7 cellular contexts compared by ENCODE assay signal in genomic region chr19:10105241-10106099, GRCh38. TPM values are rescaled to one million over a fixed set of nuclear protein-coding genes. Genes with fewer than 3 reads are reported as not detected.
DNase-seq lines count a peak whose midpoint lies in the region; ATAC-seq and TF ChIP-seq lines count a peak whose summit lies in the region.

No MANE protein-coding gene starts in this region.

- peak overlapping the region; percentile 91 for H3K4me3 ChIP-seq in LNCaP clone FGC (ENCODE audit: low read depth, low read length)

- no peak for TF ChIP-seq CTCF in LNCaP clone FGC (IDR thresholded peaks at IDR 0.05; ENCODE audit: control insufficient read depth, extremely low read depth, insufficient read depth)
- TF ChIP-seq CTCF in mesothelial cell of epicardium (IDR thresholded peaks at IDR 0.05; ENCODE audit: unreplicated experiment) = no peak

- H3K27ac Mint-ChIP-seq in activated T-helper 17 cell treated with anti-CD3 and anti-CD28 coated beads, Interleukin-2, amount 50 U/mL, for 72 hours = peak overlapping the region; percentile 97
- H3K27ac Mint-ChIP-seq in mesothelial cell of epicardium = peak overlapping the region; percentile 95
- H3K27ac Mint-ChIP-seq in stimulated activated naive B cell treated with anti-CD40 and anti-IgM and Interleukin-4, amounts not matched to agents 10 μg/mL and 1 μg/mL and 100 μg/mL, for 72 hours = peak overlapping the region; percentile 99

- H3K4me3 Mint-ChIP-seq in activated T-helper 17 cell treated with anti-CD3 and anti-CD28 coated beads, Interleukin-2, amount 50 U/mL, for 72 hours = peak overlapping the region; percentile 99
- peak overlapping the region; percentile 85 for H3K4me3 Mint-ChIP-seq in mesothelial cell of epicardium
- peak overlapping the region; percentile 85 to 89 for H3K4me3 Mint-ChIP-seq in stimulated activated naive B cell treated with anti-CD40 and anti-IgM and Interleukin-4, amounts not matched to agents 10 μg/mL and 1 μg/mL and 100 μg/mL, for 72 hours

- H3K36me3 Mint-ChIP-seq in activated T-helper 17 cell treated with anti-CD3 and anti-CD28 coated beads, Interleukin-2, amount 50 U/mL, for 72 hours (ENCODE audit: low read depth) = peaks cover 77% of the 10 kb centered on the region
- H3K36me3 Mint-ChIP-seq in mesothelial cell of epicardium = peaks cover 13% of the 10 kb centered on the region
- H3K36me3 Mint-ChIP-seq in stimulated activated naive B cell treated with anti-CD40 and anti-IgM and Interleukin-4, amounts not matched to agents 10 μg/mL and 1 μg/mL and 100 μg/mL, for 72 hours = peaks cover 38 to 40% of the 10 kb centered on the region in 2 donors

- ATAC-seq in GM21737 (IDR thresholded peaks at IDR 0.05; ENCODE audit: unreplicated experiment) = peak; percentile 23
- peak; percentile 54 for ATAC-seq in activated T-helper 17 cell treated with anti-CD3 and anti-CD28 coated beads, Interleukin-2, amount 50 U/mL, for 72 hours (replicated peaks)
- peak; percentile 40 to 44 for ATAC-seq in stimulated activated naive B cell treated with anti-CD40 and anti-IgM and Interleukin-4, amounts not matched to agents 10 μg/mL and 1 μg/mL and 100 μg/mL, for 72 hours (replicated peaks)
- ATAC-seq in GM18858 (IDR thresholded peaks at IDR 0.05; ENCODE audit: unreplicated experiment) = no peak

- H3K4me1 Mint-ChIP-seq in activated T-helper 17 cell treated with anti-CD3 and anti-CD28 coated beads, Interleukin-2, amount 50 U/mL, for 72 hours = peaks cover 40% of the 10 kb centered on the region
- peaks cover 15% of the 10 kb centered on the region for H3K4me1 Mint-ChIP-seq in mesothelial cell of epicardium
- H3K4me1 Mint-ChIP-seq in stimulated activated naive B cell treated with anti-CD40 and anti-IgM and Interleukin-4, amounts not matched to agents 10 μg/mL and 1 μg/mL and 100 μg/mL, for 72 hours = peaks cover 48 to 77% of the 10 kb centered on the region in 2 donors

- H3K9me3 Mint-ChIP-seq in activated T-helper 17 cell treated with anti-CD3 and anti-CD28 coated beads, Interleukin-2, amount 50 U/mL, for 72 hours = no peaks in the 10 kb centered on the region
- H3K9me3 Mint-ChIP-seq in mesothelial cell of epicardium = no peaks in the 10 kb centered on the region
- no peaks in the 10 kb centered on the region for H3K9me3 Mint-ChIP-seq in stimulated activated naive B cell treated with anti-CD40 and anti-IgM and Interleukin-4, amounts not matched to agents 10 μg/mL and 1 μg/mL and 100 μg/mL, for 72 hours

- no peaks in the 10 kb centered on the region for H3K27me3 Mint-ChIP-seq in activated T-helper 17 cell treated with anti-CD3 and anti-CD28 coated beads, Interleukin-2, amount 50 U/mL, for 72 hours
- peaks cover 1% of the 10 kb centered on the region for H3K27me3 Mint-ChIP-seq in mesothelial cell of epicardium (ENCODE audit: low read depth)
- H3K27me3 Mint-ChIP-seq in stimulated activated naive B cell treated with anti-CD40 and anti-IgM and Interleukin-4, amounts not matched to agents 10 μg/mL and 1 μg/mL and 100 μg/mL, for 72 hours = no peaks in the 10 kb centered on the region

- DNase-seq in LNCaP clone FGC (ENCODE audit: low read depth) (no peak), mesothelial cell of epicardium (ENCODE audit: low spot score in 2 of 2, unreplicated experiment in 2 of 2) (no peak), NCI-H146 treated with DMSO at 0.1 percent for 48 hours (lab: John Stamatoyannopoulos, UW; ENCODE audit: unreplicated experiment) (no peak)
- DNase-seq in stimulated activated naive B cell treated with anti-CD40 and anti-IgM and Interleukin-4, amounts not matched to agents 10 μg/mL and 1 μg/mL and 100 μg/mL, for 72 hours = peak; percentile 87

RNA-seq across cellular contexts. Expression of gene PPAN, which starts 0.7 kb away (rescaled TPM):
- 100 to 1,000 TPM; 205 to 372 TPM for total RNA-seq in activated T-helper 17 cell treated with anti-CD3 and anti-CD28 coated beads, Interleukin-2, amount 50 U/mL, for 72 hours
- 53.2 to 64.2 TPM (median 62.1 TPM) in 3 replicates for total RNA-seq in mesothelial cell of epicardium

RNA-seq across cellular contexts. Expression of gene ANGPTL6, which starts 3.0 kb away (rescaled TPM):
- 10 to 100 TPM in 1 of 2 donors, 1 to 10 TPM in 1; 5.7 to 47.0 TPM for total RNA-seq in activated T-helper 17 cell treated with anti-CD3 and anti-CD28 coated beads, Interleukin-2, amount 50 U/mL, for 72 hours
- 0.85 to 1.6 TPM (median 0.97 TPM) in 3 replicates for total RNA-seq in mesothelial cell of epicardium

RNA-seq across cellular contexts. Expression of gene P2RY11, which starts 6.0 kb away (rescaled TPM):
- 100 to 1,000 TPM; 114 to 237 TPM for total RNA-seq in activated T-helper 17 cell treated with anti-CD3 and anti-CD28 coated beads, Interleukin-2, amount 50 U/mL, for 72 hours
- 30.8 to 33.6 TPM (median 31.2 TPM) in 3 replicates for total RNA-seq in mesothelial cell of epicardium

RNA-seq across cellular contexts. Expression of gene EIF3G, which starts 14.2 kb away (rescaled TPM):
- total RNA-seq in activated T-helper 17 cell treated with anti-CD3 and anti-CD28 coated beads, Interleukin-2, amount 50 U/mL, for 72 hours = 100 to 1,000 TPM; 174 to 235 TPM
- 199 to 207 TPM (median 207 TPM) in 3 replicates for total RNA-seq in mesothelial cell of epicardium

RNA-seq across cellular contexts. Expression of gene SHFL, which starts 19.4 kb away (rescaled TPM):
- 10 to 100 TPM; 52.5 to 65.0 TPM for total RNA-seq in activated T-helper 17 cell treated with anti-CD3 and anti-CD28 coated beads, Interleukin-2, amount 50 U/mL, for 72 hours
- 30.6 to 34.6 TPM (median 33.0 TPM) in 3 replicates for total RNA-seq in mesothelial cell of epicardium
